Comparison of ENCODE assay signal across 16 cellular contexts in the genomic region with DNA sequence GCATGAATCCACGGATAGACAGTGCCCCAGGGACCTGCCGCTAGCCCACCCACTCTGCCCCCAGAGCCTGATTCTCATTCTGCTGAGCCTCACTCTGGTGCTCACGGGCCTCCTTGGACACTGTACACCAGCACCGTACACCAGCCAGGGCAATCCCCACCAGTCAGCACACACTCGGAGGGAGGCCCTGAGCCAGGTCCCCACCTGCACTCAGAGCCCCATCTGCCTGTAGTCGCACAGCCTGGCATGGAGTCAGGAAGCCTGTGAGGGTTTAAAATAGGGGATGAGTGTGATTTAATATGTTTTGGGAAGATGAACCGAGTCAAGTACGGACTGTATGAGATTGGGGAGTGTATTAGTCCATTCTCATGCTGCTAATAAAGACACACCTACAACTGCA.
"Had no signal": no experiment of that assay in that cellular context is flagged by ENCODE, and none has a peak within 500 bp of the region (broad histone marks: within the 10 kb centered on the region; RNA-seq: fewer than 3 reads in every experiment).

No MANE protein-coding gene starts in this region.

- H3K27me3 ChIP-seq: brain microvascular endothelial cell, gastrocnemius medialis, heart right ventricle, neutrophil, thyroid gland, vagina had no signal

- DNase-seq: activated CD4-positive, alpha-beta T cell treated with anti-CD3 and anti-CD28 coated beads for 4 hours; activated CD8-positive, alpha-beta memory T cell treated with anti-CD3 and anti-CD28 coated beads, Interleukin-2, amount 50 U/mL, for 48 hours; brain microvascular endothelial cell; dermis blood vessel endothelial cell; effector memory CD8-positive, alpha-beta T cell; gastrocnemius medialis; heart right ventricle; naive thymus-derived CD4-positive, alpha-beta T cell; stimulated activated CD4-positive, alpha-beta T cell treated with anti-CD3 and anti-CD28 coated beads, Interleukin-2, amount 100 ng/mL, for 48 hours; thyroid gland had no signal

- H3K36me3 ChIP-seq: brain microvascular endothelial cell, gastrocnemius medialis, heart right ventricle, neutrophil, thyroid gland, vagina had no signal

- H3K9me3 Mint-ChIP-seq: activated T-helper 1 cell treated with anti-CD3 and anti-CD28 coated beads, Interleukin-12 subunit alpha, Interleukin-12 subunit beta, Interleukin-2, Interleukin-4 antibody, amounts not matched to agents 30 ng/mL and 10 ng/mL and 1 ng/mL, durations not matched to agents 14 hours and 24 hours and 36 hours; effector memory CD8-positive, alpha-beta T cell; naive thymus-derived CD4-positive, alpha-beta T cell; stimulated activated memory B cell treated with anti-CD40 and anti-IgM and Interleukin-4, amounts not matched to agents 10 μg/mL and 1 μg/mL and 100 μg/mL, for 72 hours; WTC11 had no signal

- H3K27me3 Mint-ChIP-seq: effector memory CD8-positive, alpha-beta T cell; naive thymus-derived CD4-positive, alpha-beta T cell had no signal

- H3K4me3 Mint-ChIP-seq: activated T-helper 1 cell treated with anti-CD3 and anti-CD28 coated beads, Interleukin-12 subunit alpha, Interleukin-12 subunit beta, Interleukin-2, Interleukin-4 antibody, amounts not matched to agents 30 ng/mL and 10 ng/mL and 1 ng/mL, durations not matched to agents 14 hours and 24 hours and 36 hours; naive thymus-derived CD4-positive, alpha-beta T cell; stimulated activated memory B cell treated with anti-CD40 and anti-IgM and Interleukin-4, amounts not matched to agents 10 μg/mL and 1 μg/mL and 100 μg/mL, for 72 hours; WTC11 had no signal

- H3K4me1 ChIP-seq: parathyroid adenoma had no signal

- H3K36me3 Mint-ChIP-seq: naive thymus-derived CD4-positive, alpha-beta T cell; stimulated activated memory B cell treated with anti-CD40 and anti-IgM and Interleukin-4, amounts not matched to agents 10 μg/mL and 1 μg/mL and 100 μg/mL, for 72 hours; WTC11 had no signal

- H3K9me3 ChIP-seq: gastrocnemius medialis, heart right ventricle, neutrophil, thyroid gland, vagina had no signal

- H3K27ac ChIP-seq: brain microvascular endothelial cell, gastrocnemius medialis, heart right ventricle, neutrophil, parathyroid adenoma, thyroid gland, vagina had no signal

- H3K4me3 ChIP-seq: gastrocnemius medialis, heart right ventricle, thyroid gland, vagina had no signal

- H3K27ac Mint-ChIP-seq: activated T-helper 1 cell treated with anti-CD3 and anti-CD28 coated beads, Interleukin-12 subunit alpha, Interleukin-12 subunit beta, Interleukin-2, Interleukin-4 antibody, amounts not matched to agents 30 ng/mL and 10 ng/mL and 1 ng/mL, durations not matched to agents 14 hours and 24 hours and 36 hours; stimulated activated memory B cell treated with anti-CD40 and anti-IgM and Interleukin-4, amounts not matched to agents 10 μg/mL and 1 μg/mL and 100 μg/mL, for 72 hours; WTC11 had no signal
